In the genomic region with DNA sequence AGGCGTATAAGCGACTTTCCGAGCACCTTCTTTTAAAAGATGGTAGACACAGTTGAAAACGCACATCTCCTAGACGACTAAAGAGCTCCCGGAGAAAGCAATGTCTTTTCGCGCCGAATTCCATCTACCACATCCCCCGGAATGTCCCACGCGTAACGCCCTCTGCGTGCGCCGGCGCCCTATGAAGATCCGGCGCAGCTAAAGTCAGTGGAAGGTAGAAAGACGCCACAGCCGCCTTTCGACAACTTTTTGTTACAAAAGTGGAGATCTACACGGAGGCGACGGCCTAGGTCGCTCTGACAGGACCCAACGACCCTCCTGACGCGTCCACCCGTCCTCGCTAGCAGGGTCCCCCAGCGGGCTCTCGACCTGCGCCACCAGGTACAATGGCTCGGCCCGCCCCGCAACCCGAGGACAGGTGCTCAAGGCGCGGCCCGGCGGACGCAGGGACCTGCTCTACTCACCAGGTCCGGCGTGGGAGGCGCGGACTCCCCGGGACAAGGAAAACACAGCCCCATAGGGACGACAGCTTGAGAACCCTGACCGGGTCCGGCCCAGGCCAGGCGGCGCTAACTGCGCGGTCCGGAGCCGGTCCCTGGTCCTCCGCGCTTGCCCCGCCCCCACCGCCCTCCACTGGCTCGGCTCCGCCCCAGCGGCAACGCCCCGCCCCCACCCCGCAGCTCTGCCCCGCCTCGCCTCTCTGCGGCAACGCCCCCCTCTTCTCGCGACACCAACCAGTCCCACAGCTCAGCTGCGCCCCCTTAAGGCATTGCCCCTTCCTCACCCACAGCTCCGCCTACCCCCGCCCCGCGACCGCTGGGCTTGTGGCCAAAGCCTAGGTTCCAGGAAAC, we compare ENCODE assay signal across 8 cellular contexts. TPM values are rescaled to one million over a fixed set of nuclear protein-coding genes. Genes with fewer than 3 reads are reported as not detected.
A peak's percentile ranks its signal among the peaks of the same experiment; 100 is the strongest.
DNase-seq lines count a peak whose midpoint lies in the region; ATAC-seq, FAIRE-seq and TF ChIP-seq lines count a peak whose summit lies in the region.

TSS of gene SVIP (minus strand) at position 571 of the 851 bp plus-strand sequence. CDS start at position 518, 53 bp downstream.

- CTCF ChIA-PET in OCI-LY7 (lab: Charles Lee; ENCODE audit: unreplicated experiment): no interaction called here

- peak within 1 kb of the TSS; percentile 59 for H3K9ac ChIP-seq in HUES48 (ENCODE audit: low read depth, low read length)

- TF ChIP-seq CTCF in D721Med (IDR thresholded peaks at IDR 0.05; ENCODE audit: insufficient read depth, missing control alignments) (peak; percentile 78), OCI-LY7 (conservative IDR thresholded peaks at IDR 0.05; ENCODE audit: low read length) (no peak), epithelial cell of proximal tubule (conservative IDR thresholded peaks at IDR 0.05; ENCODE audit: low read depth, low read length) (peak; percentile 67)

- H3K4me1 ChIP-seq in HUES48 (ENCODE audit: control insufficient read depth, insufficient read depth, low read length) (peaks cover 8% of the 10 kb centered on the region; the same call in 1 of the 2 replicates), OCI-LY7 (ENCODE audit: insufficient read depth, low read length, poor library complexity, severe bottlenecking) (no peaks in the 10 kb centered on the region)

- no peaks in the 10 kb centered on the region for H4K20me1 ChIP-seq in OCI-LY7 (ENCODE audit: insufficient read depth, low read length)

- peak within 1 kb of the TSS; percentile 91 for H3K4me3 ChIP-seq in HUES48 (ENCODE audit: low read depth, low read length)
- H3K4me3 ChIP-seq in OCI-LY7 (ENCODE audit: low read depth, low read length, poor library complexity, severe bottlenecking): no peak within 1 kb of the TSS
- peak within 1 kb of the TSS; percentile 95 for H3K4me3 ChIP-seq in epithelial cell of proximal tubule (ENCODE audit: low read depth, low read length)

- H3K4me2 ChIP-seq in OCI-LY7 (ENCODE audit: low read length): peak within 1 kb of the TSS; percentile 32; the same call in 1 of the 2 replicates

- ATAC-seq in GM21423 (IDR thresholded peaks at IDR 0.05; ENCODE audit: unreplicated experiment): peak; percentile 92

- H3K9me2 ChIP-seq in OCI-LY7 (ENCODE audit: insufficient read depth, low read length): no peaks in the 10 kb centered on the region

- no peak for FAIRE-seq in D721Med (lab: Jason Lieb, UNC)

- H3K27ac ChIP-seq in HUES48 (ENCODE audit: low read depth, low read length): no peak within 1 kb of the TSS
- no peak within 1 kb of the TSS for H3K27ac ChIP-seq in OCI-LY7 (ENCODE audit: low read depth, low read length, poor library complexity, severe bottlenecking)

- H3K79me2 ChIP-seq in OCI-LY7 (ENCODE audit: insufficient read depth, low read depth, low read length): no peaks in the 10 kb centered on the region

- H3K9me3 ChIP-seq in HUES48 (ENCODE audit: control insufficient read depth, insufficient read depth, low read length): no peaks in the 10 kb centered on the region
- no peaks in the 10 kb centered on the region for H3K9me3 ChIP-seq in OCI-LY7 (ENCODE audit: low read length)

- POLR2A ChIA-PET in OCI-LY7 (lab: Charles Lee): interaction anchor here (0.6 to 0.7 kb wide), 2 partner anchors 21 to 1698 kb away, joined by 4 read pairs; no protein-coding TSS in a partner anchor

- H2AFZ ChIP-seq in OCI-LY7 (ENCODE audit: low read length): no peak within 1 kb of the TSS

- H3K36me3 ChIP-seq in HUES48 (ENCODE audit: control insufficient read depth, insufficient read depth, low read length): no peaks in the 10 kb centered on the region
- H3K36me3 ChIP-seq in OCI-LY7 (ENCODE audit: insufficient read depth, low read length): no peaks in the 10 kb centered on the region

- intact Hi-C loops in OCI-LY7 (cut with micrococcal nuclease; ENCODE audit: unreplicated experiment): no loop called here

- BruUV-seq in OCI-LY7 (replicated peaks; lab: Mats Ljungman, UMichigan): no TSS peak

- peak; percentile 24 for DNase-seq in D721Med (ENCODE audit: insufficient read length, low spot score)
- DNase-seq in OCI-LY7 (ENCODE audit: low spot score): no peak
- DNase-seq in activated T-cell treated with anti-CD3 and anti-CD28 coated beads for 48 hours (ENCODE audit: low read depth): peak; percentile 89
- peak; percentile 39 for DNase-seq in epithelial cell of proximal tubule (ENCODE audit: low read depth)
- DNase-seq in mucosa of gallbladder (ENCODE audit: low spot score): peak; percentile 95
- peak; percentile 88 for DNase-seq in stimulated activated CD8-positive, alpha-beta memory T cell treated with anti-CD3 and anti-CD28 coated beads, Interleukin-4, amount 100 ng/mL, for 24 hours (ENCODE audit: low read depth)

- H3K27me3 ChIP-seq in HUES48 (ENCODE audit: control insufficient read depth, insufficient read depth, low read length): peaks cover 20% of the 10 kb centered on the region

RNA-seq across cellular contexts. Expression of gene SVIP, which starts in this region (rescaled TPM):
- total RNA-seq in OCI-LY7 (2014; rRNA removed; shearing (Covaris generic)): not detected in 2 replicates
- total RNA-seq in OCI-LY7 (2022) (not detected in 2 replicates), epithelial cell of proximal tubule (13.0 and 14.8 TPM in 2 replicates), mucosa of gallbladder (34.8 TPM)

Comparison
In these comparisons a context has a peak if more than half of its experiments do, and no peak if none do; other contexts are left out.
1. RNA of gene SVIP (total RNA-seq): 34.8 TPM in mucosa of gallbladder (single experiment) and 13.0 to 14.8 TPM in epithelial cell of proximal tubule; not detected in OCI-LY7; every median in the first group is over 10 times any median in the second.